In the genomic region with DNA sequence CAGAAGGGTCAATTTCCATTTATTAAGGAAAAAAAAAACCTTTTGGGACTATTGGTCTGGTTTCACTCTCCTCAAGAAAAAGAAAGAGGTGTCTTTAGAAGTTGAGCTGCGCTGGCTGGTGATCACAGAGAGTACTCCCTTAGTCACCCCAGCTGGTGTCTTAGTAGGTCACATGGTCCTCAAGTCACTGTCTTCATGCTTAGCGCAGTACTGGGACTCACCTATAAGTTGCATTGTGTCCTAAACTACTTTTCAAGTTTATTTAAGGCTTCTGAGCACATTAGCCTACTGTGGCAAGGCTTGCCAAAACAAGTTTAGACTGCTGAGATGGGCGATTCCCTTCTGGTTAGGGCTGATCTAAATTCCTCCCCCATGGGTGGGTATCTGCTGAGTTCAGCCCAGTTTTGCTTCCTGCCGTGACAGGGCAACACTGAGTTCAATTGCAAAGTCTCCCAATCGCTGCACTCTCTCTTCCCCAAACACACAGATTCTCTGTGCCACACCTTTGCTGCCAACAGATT, we compare ENCODE assay signal across 18 cellular contexts.
"Had no signal": no experiment of that assay in that cellular context is flagged by ENCODE, and none has a peak within 500 bp of the region (broad histone marks: within the 10 kb centered on the region; RNA-seq: fewer than 3 reads in every experiment).

No MANE protein-coding gene starts in this region.

- H3K9ac ChIP-seq: SK-N-SH had no signal

- H3K27ac ChIP-seq: RWPE1 had no signal

- FAIRE-seq: RCC 7860 had no signal

- H3K4me2 ChIP-seq: SK-N-SH had no signal

- DNase-seq: KBM-7, MV-4-11, NCI-H1092, NCI-H1105 treated with DMSO at 0.1 percent for 48 hours, NCI-H1417 treated with DMSO at 0.1 percent for 48 hours, NCI-H146, NCI-H1694 treated with DMSO at 0.1 percent for 48 hours, NCI-H1930, NCI-H2081, NCI-H2107, NCI-H2227 treated with DMSO at 0.1 percent for 48 hours, NCI-H524, NCI-H526 treated with DMSO at 0.1 percent for 48 hours, NCI-H748 treated with DMSO at 0.1 percent for 48 hours, SHP77, SK-N-SH had no signal

- H3K9me2 ChIP-seq: SK-N-SH had no signal
